ENCODE assay signal across 8 cellular contexts in genomic region chr9:6703898-6704639, GRCh38. TPM values are rescaled to one million over a fixed set of nuclear protein-coding genes. Genes with fewer than 3 reads are reported as not detected.
DNase-seq lines count a peak whose midpoint lies in the region; ATAC-seq and TF ChIP-seq lines count a peak whose summit lies in the region.

No MANE protein-coding gene starts in this region.

- no peaks in the 10 kb centered on the region for H3K4me1 ChIP-seq in thymus (ENCODE audit: control insufficient read depth, insufficient read depth, low read length)

- no peaks in the 10 kb centered on the region for H3K9me3 ChIP-seq in thymus (ENCODE audit: control insufficient read depth)

- DNase-seq in DMS 273 treated with DMSO at 0.1 percent for 48 hours (lab: John Stamatoyannopoulos, UW) (peak; percentile 44), RWPE1 (ENCODE audit: low spot score) (peak; percentile 73), activated gamma-delta T cell (lab: John Stamatoyannopoulos, UW) (peak; percentile 76), germinal center (ENCODE audit: low spot score) (peak; percentile 85), omental fat pad (ENCODE audit: low spot score) (peak; percentile 75)
- peak; percentile 80 for DNase-seq in Jurkat, Clone E6-1 (ENCODE audit: low read depth, low spot score)

- H3K4me3 ChIP-seq in Jurkat, Clone E6-1 (ENCODE audit: low read length), result peak overlapping the region; percentile 73
- H3K4me3 ChIP-seq in thymus (ENCODE audit: low read length), result peak overlapping the region; percentile 89

- no peak for TF ChIP-seq CTCF in RWPE1 (conservative IDR thresholded peaks at IDR 0.05; ENCODE audit: low read depth)
- TF ChIP-seq CTCF in omental fat pad (IDR thresholded peaks at IDR 0.05), result no peak

- POLR2A ChIA-PET in RWPE1 (lab: Yijun Ruan, JAX; ENCODE audit: low non-redundant PET), result interaction anchor here (0.7 kb wide), 1 partner anchor 46 kb away, joined by 4 read pairs; no protein-coding TSS in a partner anchor

- ATAC-seq in GM21526 (IDR thresholded peaks at IDR 0.05; ENCODE audit: low FRiP score, unreplicated experiment) (peak; percentile 86), omental fat pad (ENCODE audit: low FRiP score) (peak; percentile 92)

- H3K27me3 ChIP-seq in thymus (ENCODE audit: control insufficient read depth, insufficient read depth), result no peaks in the 10 kb centered on the region

- 1% methylated on average over 57 of the region's 57 CpGs for WGBS in thymus

- H3K36me3 ChIP-seq in thymus (ENCODE audit: control insufficient read depth, insufficient read depth), result no peaks in the 10 kb centered on the region

- CTCF ChIA-PET in RWPE1 (lab: Yijun Ruan, JAX), result interaction anchor here (0.6 kb wide), 1 partner anchor 25 kb away, joined by 3 read pairs; no protein-coding TSS in a partner anchor

- H3K27ac ChIP-seq in RWPE1 (peak overlapping the region; percentile 73), thymus (ENCODE audit: low read depth) (peak overlapping the region; percentile 92)

RNA-seq across cellular contexts. Expression of gene KDM4C, which starts 53.7 kb away (rescaled TPM):
- polyA plus RNA-seq in Jurkat, Clone E6-1 (2012; ENCODE audit: insufficient read depth, insufficient read length), result 12.4 TPM
- total RNA-seq in omental fat pad, result 10 to 100 TPM; 24.9 to 37.0 (median 32.0) TPM
- 20.3 TPM for polyA plus RNA-seq in thymus

RNA-seq across cellular contexts. Expression of gene GLDC, which starts 58.5 kb away (rescaled TPM):
- polyA plus RNA-seq in Jurkat, Clone E6-1 (2012; ENCODE audit: insufficient read depth, insufficient read length), result 18.2 TPM
- total RNA-seq in omental fat pad, result 1 to 10 TPM in 1 of 4 donors, under 1 TPM in 2, not detected in 1; 0.13 to 1.7 (median 0.46) TPM
- polyA plus RNA-seq in thymus, result 2.2 TPM

Comparison
In these comparisons a context has a peak if more than half of its experiments do, and no peak if none do; other contexts are left out.
1. Peak in every context shown above with its lines: DNase-seq, ATAC-seq, H3K4me3 ChIP-seq and H3K27ac ChIP-seq.